ENCODE assay signal across 27 cellular contexts in the genomic region with DNA sequence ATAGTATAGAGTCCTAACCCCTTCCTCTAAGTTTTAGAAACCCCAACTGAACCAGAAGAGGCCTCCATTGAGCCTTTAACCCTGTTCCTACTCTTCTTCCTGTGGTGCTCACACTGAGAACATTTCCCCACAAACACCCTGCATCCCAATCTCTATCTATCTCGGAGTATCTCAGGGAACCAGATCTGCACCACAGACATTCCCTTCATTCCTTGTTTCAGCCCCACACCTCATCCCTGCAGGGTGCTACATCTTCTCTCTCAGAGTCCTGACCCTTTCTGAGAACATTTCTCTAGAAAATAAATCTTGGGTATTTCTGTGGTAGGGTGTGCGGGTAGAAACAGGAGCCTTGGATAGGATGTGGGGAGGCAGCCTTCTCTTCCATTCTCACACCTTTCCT.
"Had no signal": no experiment of that assay in that cellular context is flagged by ENCODE, and none has a peak within 500 bp of the region (broad histone marks: within the 10 kb centered on the region; RNA-seq: fewer than 3 reads in every experiment).

No MANE protein-coding gene starts in this region.

- H3K27me3 ChIP-seq: ascending aorta, body of pancreas, breast epithelium, SJCRH30 had no signal

- H3K27ac ChIP-seq: ascending aorta, body of pancreas, breast epithelium, SJCRH30, SK-N-MC had no signal

- H3K4me3 ChIP-seq: ascending aorta, body of pancreas, breast epithelium, SJCRH30, SK-N-MC had no signal

- H3K36me3 ChIP-seq: ascending aorta, breast epithelium, SJCRH30 had no signal

- FAIRE-seq: TTC549 had no signal

- H3K4me1 ChIP-seq: ascending aorta, body of pancreas, breast epithelium, SJCRH30 had no signal

- H3K9me3 ChIP-seq: ascending aorta, body of pancreas, breast epithelium, SJCRH30 had no signal

- ATAC-seq: activated naive CD8-positive, alpha-beta T cell treated with anti-CD3 and anti-CD28 coated beads, Interleukin-2, amount 50 U/mL, for 24 hours; body of pancreas; Panc1 had no signal

- DNase-seq: activated B cell treated with CpG ODN at 0.5 μM for 24 hours; activated CD4-positive, alpha-beta memory T cell treated with anti-CD3 and anti-CD28 coated beads for 36 hours; activated CD4-positive, alpha-beta T cell treated with anti-CD3 and anti-CD28 coated beads for 4 hours; activated CD4-positive, alpha-beta T cell treated with anti-CD3 and anti-CD28 coated beads, Interleukin-2, amount 50 U/mL, for 1 hour; activated CD4-positive, CD25-positive, alpha-beta regulatory T cell treated with anti-CD3 and anti-CD28 coated beads, Interleukin-2, amount 50 U/mL, for 72 hours; activated CD8-positive, alpha-beta memory T cell treated with anti-CD3 and anti-CD28 coated beads, Interleukin-2, amount 50 U/mL, for 4 hours; activated effector memory CD4-positive, alpha-beta T cell treated with Interleukin-2 at 50 U/mL for 16 hours; activated naive CD4-positive, alpha-beta T cell treated with anti-CD3 and anti-CD28 coated beads, Interleukin-2, amount 10 ng/mL, durations not matched to agents 7 days and 5 days; activated naive CD8-positive, alpha-beta T cell treated with anti-CD3 and anti-CD28 coated beads, Interleukin-2, amount 50 U/mL, for 24 hours; activated T-cell treated with anti-CD3 and anti-CD28 coated beads, Interleukin-2, amount 50 U/mL, for 48 hours; amniotic stem cell; body of pancreas; NCI-H1105; NCI-H1417 treated with DMSO at 0.1 percent for 48 hours; NCI-H1694; NCI-H1930; NCI-H2081 treated with DMSO at 0.1 percent for 48 hours; NCI-H226; NCI-H446 treated with DMSO at 0.1 percent for 48 hours; NCI-H524 treated with DMSO at 0.1 percent for 48 hours; SHP77; SJCRH30 had no signal
